Comparison of ENCODE assay signal across 2 cellular contexts in genomic region chr16:2079311-2079800, GRCh38.
A peak's percentile ranks its signal among the peaks of the same experiment; 100 is the strongest.
TF ChIP-seq lines count a peak whose summit lies in the region.

No MANE protein-coding gene starts in this region.

TF ChIP-seq in HepG2, 621 proteins besides CTCF, POLR2A, EP300 and RAD21:
- TF ChIP-seq ZFP82 (CRISPR knock-in tag; IDR thresholded peaks at IDR 0.05; ENCODE audit: borderline replicate concordance) (no peak), AGO2 (optimal IDR thresholded peaks at IDR 0.05; ENCODE audit: low read depth, low read length) (peak; percentile 1)
- TF ChIP-seq, protein P1, sequence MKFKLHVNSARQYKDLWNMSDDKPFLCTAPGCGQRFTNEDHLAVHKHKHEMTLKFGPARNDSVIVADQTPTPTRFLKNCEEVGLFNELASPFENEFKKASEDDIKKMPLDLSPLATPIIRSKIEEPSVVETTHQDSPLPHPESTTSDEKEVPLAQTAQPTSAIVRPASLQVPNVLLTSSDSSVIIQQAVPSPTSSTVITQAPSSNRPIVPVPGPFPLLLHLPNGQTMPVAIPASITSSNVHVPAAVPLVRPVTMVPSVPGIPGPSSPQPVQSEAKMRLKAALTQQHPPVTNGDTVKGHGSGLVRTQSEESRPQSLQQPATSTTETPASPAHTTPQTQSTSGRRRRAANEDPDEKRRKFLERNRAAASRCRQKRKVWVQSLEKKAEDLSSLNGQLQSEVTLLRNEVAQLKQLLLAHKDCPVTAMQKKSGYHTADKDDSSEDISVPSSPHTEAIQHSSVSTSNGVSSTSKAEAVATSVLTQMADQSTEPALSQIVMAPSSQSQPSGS (CRISPR knock-in tag; IDR thresholded peaks at IDR 0.05): no peak

TF ChIP-seq in SK-N-SH, 30 proteins besides CTCF, POLR2A, EP300 and RAD21:
- no peak for TF ChIP-seq GATA2 (CRISPR knock-in tag; IDR thresholded peaks at IDR 0.05)
- TF ChIP-seq, protein P2, sequence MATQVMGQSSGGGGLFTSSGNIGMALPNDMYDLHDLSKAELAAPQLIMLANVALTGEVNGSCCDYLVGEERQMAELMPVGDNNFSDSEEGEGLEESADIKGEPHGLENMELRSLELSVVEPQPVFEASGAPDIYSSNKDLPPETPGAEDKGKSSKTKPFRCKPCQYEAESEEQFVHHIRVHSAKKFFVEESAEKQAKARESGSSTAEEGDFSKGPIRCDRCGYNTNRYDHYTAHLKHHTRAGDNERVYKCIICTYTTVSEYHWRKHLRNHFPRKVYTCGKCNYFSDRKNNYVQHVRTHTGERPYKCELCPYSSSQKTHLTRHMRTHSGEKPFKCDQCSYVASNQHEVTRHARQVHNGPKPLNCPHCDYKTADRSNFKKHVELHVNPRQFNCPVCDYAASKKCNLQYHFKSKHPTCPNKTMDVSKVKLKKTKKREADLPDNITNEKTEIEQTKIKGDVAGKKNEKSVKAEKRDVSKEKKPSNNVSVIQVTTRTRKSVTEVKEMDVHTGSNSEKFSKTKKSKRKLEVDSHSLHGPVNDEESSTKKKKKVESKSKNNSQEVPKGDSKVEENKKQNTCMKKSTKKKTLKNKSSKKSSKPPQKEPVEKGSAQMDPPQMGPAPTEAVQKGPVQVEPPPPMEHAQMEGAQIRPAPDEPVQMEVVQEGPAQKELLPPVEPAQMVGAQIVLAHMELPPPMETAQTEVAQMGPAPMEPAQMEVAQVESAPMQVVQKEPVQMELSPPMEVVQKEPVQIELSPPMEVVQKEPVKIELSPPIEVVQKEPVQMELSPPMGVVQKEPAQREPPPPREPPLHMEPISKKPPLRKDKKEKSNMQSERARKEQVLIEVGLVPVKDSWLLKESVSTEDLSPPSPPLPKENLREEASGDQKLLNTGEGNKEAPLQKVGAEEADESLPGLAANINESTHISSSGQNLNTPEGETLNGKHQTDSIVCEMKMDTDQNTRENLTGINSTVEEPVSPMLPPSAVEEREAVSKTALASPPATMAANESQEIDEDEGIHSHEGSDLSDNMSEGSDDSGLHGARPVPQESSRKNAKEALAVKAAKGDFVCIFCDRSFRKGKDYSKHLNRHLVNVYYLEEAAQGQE (IDR thresholded peaks at IDR 0.05; ENCODE audit: low read depth, low read length): no peak
- TF ChIP-seq GABPA (IDR thresholded peaks at IDR 0.05; ENCODE audit: low read depth): no peak
- TF ChIP-seq TCF12 (IDR thresholded peaks at IDR 0.05): no peak
- TF ChIP-seq, protein P3, sequence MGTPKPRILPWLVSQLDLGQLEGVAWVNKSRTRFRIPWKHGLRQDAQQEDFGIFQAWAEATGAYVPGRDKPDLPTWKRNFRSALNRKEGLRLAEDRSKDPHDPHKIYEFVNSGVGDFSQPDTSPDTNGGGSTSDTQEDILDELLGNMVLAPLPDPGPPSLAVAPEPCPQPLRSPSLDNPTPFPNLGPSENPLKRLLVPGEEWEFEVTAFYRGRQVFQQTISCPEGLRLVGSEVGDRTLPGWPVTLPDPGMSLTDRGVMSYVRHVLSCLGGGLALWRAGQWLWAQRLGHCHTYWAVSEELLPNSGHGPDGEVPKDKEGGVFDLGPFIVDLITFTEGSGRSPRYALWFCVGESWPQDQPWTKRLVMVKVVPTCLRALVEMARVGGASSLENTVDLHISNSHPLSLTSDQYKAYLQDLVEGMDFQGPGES (IDR thresholded peaks at IDR 0.05; ENCODE audit: low read depth, low read length): no peak
- TF ChIP-seq MEF2A (IDR thresholded peaks at IDR 0.05; ENCODE audit: borderline replicate concordance, low read depth): no peak
- TF ChIP-seq EZH2phosphoT487 (IDR thresholded peaks at IDR 0.05; ENCODE audit: borderline replicate concordance, low read depth): no peak
- TF ChIP-seq, protein P4, sequence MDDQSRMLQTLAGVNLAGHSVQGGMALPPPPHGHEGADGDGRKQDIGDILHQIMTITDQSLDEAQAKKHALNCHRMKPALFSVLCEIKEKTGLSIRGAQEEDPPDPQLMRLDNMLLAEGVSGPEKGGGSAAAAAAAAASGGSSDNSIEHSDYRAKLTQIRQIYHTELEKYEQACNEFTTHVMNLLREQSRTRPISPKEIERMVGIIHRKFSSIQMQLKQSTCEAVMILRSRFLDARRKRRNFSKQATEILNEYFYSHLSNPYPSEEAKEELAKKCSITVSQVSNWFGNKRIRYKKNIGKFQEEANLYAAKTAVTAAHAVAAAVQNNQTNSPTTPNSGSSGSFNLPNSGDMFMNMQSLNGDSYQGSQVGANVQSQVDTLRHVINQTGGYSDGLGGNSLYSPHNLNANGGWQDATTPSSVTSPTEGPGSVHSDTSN (IDR thresholded peaks at IDR 0.05): no peak
TF ChIP-seq in SK-N-SH: peak in this region for 0.
